In the genomic region with DNA sequence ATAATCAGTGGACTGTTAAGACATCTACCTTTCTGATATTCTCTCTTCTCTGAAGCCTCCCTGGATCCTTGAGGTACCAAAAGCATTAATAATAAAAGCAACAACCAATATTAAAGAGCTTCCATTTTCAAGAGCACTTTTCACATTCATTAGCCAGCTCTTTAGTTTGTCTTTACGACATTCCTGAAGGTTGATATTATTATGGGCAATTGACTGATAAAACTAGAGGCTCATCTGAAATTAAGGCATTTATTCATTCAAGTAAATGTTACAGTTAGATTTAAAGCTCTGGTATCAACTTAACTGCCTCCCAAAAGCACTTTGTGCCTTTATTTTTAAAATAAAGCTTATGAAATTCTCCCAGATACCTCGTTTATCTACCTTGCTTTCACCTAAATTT, we compare ENCODE assay signal across 17 cellular contexts.
DNase-seq lines count a peak whose midpoint lies in the region; ATAC-seq, FAIRE-seq and TF ChIP-seq lines count a peak whose summit lies in the region.
"Had no signal": no experiment of that assay in that cellular context is flagged by ENCODE, and none has a peak within 500 bp of the region (broad histone marks: within the 10 kb centered on the region; RNA-seq: fewer than 3 reads in every experiment).

No MANE protein-coding gene starts in this region.

- ATAC-seq in HG02884 (IDR thresholded peaks at IDR 0.05; ENCODE audit: unreplicated experiment) (no peak), GM21360 (IDR thresholded peaks at IDR 0.05; ENCODE audit: unreplicated experiment) (no peak)

- DNase-seq in HFF-Myc (ENCODE audit: extremely low read depth, low read depth): no peak
- DNase-seq in ascending aorta (ENCODE audit: low spot score in 2 of 2): no peak
- DNase-seq in H54 (ENCODE audit: insufficient read length, low spot score): no peak
- no peak for DNase-seq in central memory CD4-positive, alpha-beta T cell
- DNase-seq: cortex of kidney, foreskin melanocyte, NCI-H1694, NCI-H82, Peyer's patch had no signal

- H3K27ac ChIP-seq in ascending aorta: peak overlapping the region; percentile 15 to 24
- H3K27ac ChIP-seq in iPS-18a (ENCODE audit: low read length): peak overlapping the region; percentile 47
- H3K27ac ChIP-seq in skeletal muscle tissue (ENCODE audit: low read depth, low read length): peak overlapping the region; percentile 15
- H3K27ac ChIP-seq: Peyer's patch, prostate gland, SK-N-MC had no signal

- H3K4me3 ChIP-seq in HFF-Myc (replicated peaks; ENCODE audit: low read depth, low read length): 0 out of 2 replicates have a peak overlapping the region, but pooled peaks have one; percentile 8
- no peak overlapping the region for H3K4me3 ChIP-seq in ascending aorta
- no peak overlapping the region for H3K4me3 ChIP-seq in iPS-18a (ENCODE audit: low read length)
- peak overlapping the region in 1 of 3 donors; percentile 38 for H3K4me3 ChIP-seq in skeletal muscle tissue (ENCODE audit: low read length in 3 of 3)
- H3K4me3 ChIP-seq: body of pancreas, Peyer's patch, prostate gland, SK-N-MC had no signal

- TF ChIP-seq POLR2A in H54 (IDR thresholded peaks at IDR 0.05; ENCODE audit: low read depth, low read length): no peak

- H3K4me1 ChIP-seq in ascending aorta (peaks cover 0 to 14% of the 10 kb centered on the region in 2 donors), iPS-18a (ENCODE audit: control insufficient read depth, low read depth, low read length) (peaks cover 10% of the 10 kb centered on the region), skeletal muscle tissue (ENCODE audit: control insufficient read depth in 3 of 3, insufficient read depth in 3 of 3, low read length in 3 of 3) (peaks cover 5 to 9% (median 6%) of the 10 kb centered on the region in 3 donors)
- H3K4me1 ChIP-seq: Peyer's patch, prostate gland had no signal

- H3K9ac ChIP-seq in iPS-18a (ENCODE audit: low read length) (no peak overlapping the region), skeletal muscle tissue (ENCODE audit: low read depth in 1 of 3, low read length in 3 of 3) (no peak overlapping the region)

- no peaks in the 10 kb centered on the region for H3K36me3 ChIP-seq in ascending aorta
- H3K36me3 ChIP-seq in iPS-18a (ENCODE audit: control insufficient read depth, low read depth, low read length): no peaks in the 10 kb centered on the region
- no peaks in the 10 kb centered on the region for H3K36me3 ChIP-seq in skeletal muscle tissue (ENCODE audit: control insufficient read depth in 3 of 3, insufficient read depth in 3 of 3, low read length in 3 of 3)
- H3K36me3 ChIP-seq: Peyer's patch, prostate gland had no signal

- intact Hi-C loops in ascending aorta (cut with DNase I): loop anchor here (5.0 kb wide), 1 partner anchor 197 kb away; no protein-coding TSS in a partner anchor

- no peak for FAIRE-seq in H54 (lab: Jason Lieb, UNC)
- FAIRE-seq: GM18507 had no signal

- no peaks in the 10 kb centered on the region for H3K9me3 ChIP-seq in ascending aorta
- H3K9me3 ChIP-seq in iPS-18a (ENCODE audit: control insufficient read depth, low read depth, low read length): no peaks in the 10 kb centered on the region
- no peaks in the 10 kb centered on the region for H3K9me3 ChIP-seq in skeletal muscle tissue (ENCODE audit: control insufficient read depth in 3 of 3, low read length in 3 of 3)
- H3K9me3 ChIP-seq: body of pancreas, Peyer's patch, prostate gland had no signal

- H3K27me3 ChIP-seq in ascending aorta (no peaks in the 10 kb centered on the region), iPS-18a (ENCODE audit: control insufficient read depth, insufficient read depth, low read length) (no peaks in the 10 kb centered on the region), skeletal muscle tissue (ENCODE audit: control insufficient read depth in 3 of 3, insufficient read depth in 3 of 3, low read length in 3 of 3) (no peaks in the 10 kb centered on the region)
- H3K27me3 ChIP-seq: body of pancreas, Peyer's patch had no signal

- TF ChIP-seq CTCF in HFF-Myc (IDR thresholded peaks at IDR 0.05; ENCODE audit: low read depth, low read length, missing control alignments) (no peak), ascending aorta (IDR thresholded peaks at IDR 0.05) (no peak)
